ENCODE assay signal across 1 cellular context in the genomic region with DNA sequence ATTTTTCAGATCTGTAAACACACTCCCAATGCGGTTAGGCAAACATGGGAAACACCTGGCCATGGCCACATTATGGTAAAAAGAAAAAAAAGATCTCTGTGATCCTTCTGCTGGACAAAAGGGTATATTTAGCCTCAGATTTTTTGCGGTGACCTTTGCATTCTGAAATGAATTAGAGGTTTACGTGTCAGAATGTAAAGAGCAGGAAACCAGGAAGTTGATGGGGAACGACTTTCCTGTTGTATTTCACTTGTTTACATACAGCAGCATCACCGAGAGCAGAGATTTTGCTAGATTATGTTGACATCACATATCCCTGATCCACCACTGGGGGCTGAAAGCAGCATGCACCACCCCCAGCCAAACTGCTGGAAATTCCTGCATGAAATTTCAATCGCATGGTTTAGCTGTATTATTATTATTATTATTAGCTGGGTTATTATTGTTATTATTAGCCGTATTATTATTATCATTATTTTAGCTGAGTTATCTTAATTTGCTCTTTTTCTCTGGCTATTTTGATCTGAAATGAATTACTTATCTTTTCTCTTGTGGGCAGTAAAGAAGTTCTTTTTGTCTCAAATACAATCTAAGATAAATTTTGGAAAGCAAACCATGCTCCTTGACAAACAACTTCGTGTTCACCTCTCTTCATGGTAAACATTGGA.
TF ChIP-seq lines count a peak whose summit lies in the region.

No MANE protein-coding gene starts in this region.

TF ChIP-seq in HepG2, 621 proteins besides CTCF, POLR2A, EP300 and RAD21 (continued from another document and continues in another):
- TF ChIP-seq, protein P1, sequence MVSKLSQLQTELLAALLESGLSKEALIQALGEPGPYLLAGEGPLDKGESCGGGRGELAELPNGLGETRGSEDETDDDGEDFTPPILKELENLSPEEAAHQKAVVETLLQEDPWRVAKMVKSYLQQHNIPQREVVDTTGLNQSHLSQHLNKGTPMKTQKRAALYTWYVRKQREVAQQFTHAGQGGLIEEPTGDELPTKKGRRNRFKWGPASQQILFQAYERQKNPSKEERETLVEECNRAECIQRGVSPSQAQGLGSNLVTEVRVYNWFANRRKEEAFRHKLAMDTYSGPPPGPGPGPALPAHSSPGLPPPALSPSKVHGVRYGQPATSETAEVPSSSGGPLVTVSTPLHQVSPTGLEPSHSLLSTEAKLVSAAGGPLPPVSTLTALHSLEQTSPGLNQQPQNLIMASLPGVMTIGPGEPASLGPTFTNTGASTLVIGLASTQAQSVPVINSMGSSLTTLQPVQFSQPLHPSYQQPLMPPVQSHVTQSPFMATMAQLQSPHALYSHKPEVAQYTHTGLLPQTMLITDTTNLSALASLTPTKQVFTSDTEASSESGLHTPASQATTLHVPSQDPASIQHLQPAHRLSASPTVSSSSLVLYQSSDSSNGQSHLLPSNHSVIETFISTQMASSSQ (IDR thresholded peaks at IDR 0.05; ENCODE audit: low read depth), result peak; percentile 60; the same call in 1 of the 2 replicates
- TF ChIP-seq, protein P1 (CRISPR knock-in tag; IDR thresholded peaks at IDR 0.05; ENCODE audit: borderline replicate concordance), result no peak
- TF ChIP-seq, protein P2, sequence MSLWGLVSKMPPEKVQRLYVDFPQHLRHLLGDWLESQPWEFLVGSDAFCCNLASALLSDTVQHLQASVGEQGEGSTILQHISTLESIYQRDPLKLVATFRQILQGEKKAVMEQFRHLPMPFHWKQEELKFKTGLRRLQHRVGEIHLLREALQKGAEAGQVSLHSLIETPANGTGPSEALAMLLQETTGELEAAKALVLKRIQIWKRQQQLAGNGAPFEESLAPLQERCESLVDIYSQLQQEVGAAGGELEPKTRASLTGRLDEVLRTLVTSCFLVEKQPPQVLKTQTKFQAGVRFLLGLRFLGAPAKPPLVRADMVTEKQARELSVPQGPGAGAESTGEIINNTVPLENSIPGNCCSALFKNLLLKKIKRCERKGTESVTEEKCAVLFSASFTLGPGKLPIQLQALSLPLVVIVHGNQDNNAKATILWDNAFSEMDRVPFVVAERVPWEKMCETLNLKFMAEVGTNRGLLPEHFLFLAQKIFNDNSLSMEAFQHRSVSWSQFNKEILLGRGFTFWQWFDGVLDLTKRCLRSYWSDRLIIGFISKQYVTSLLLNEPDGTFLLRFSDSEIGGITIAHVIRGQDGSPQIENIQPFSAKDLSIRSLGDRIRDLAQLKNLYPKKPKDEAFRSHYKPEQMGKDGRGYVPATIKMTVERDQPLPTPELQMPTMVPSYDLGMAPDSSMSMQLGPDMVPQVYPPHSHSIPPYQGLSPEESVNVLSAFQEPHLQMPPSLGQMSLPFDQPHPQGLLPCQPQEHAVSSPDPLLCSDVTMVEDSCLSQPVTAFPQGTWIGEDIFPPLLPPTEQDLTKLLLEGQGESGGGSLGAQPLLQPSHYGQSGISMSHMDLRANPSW (CRISPR knock-in tag; IDR thresholded peaks at IDR 0.05; ENCODE audit: borderline replicate concordance), result peak; percentile 82
- TF ChIP-seq, protein P3, sequence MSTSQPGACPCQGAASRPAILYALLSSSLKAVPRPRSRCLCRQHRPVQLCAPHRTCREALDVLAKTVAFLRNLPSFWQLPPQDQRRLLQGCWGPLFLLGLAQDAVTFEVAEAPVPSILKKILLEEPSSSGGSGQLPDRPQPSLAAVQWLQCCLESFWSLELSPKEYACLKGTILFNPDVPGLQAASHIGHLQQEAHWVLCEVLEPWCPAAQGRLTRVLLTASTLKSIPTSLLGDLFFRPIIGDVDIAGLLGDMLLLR (CRISPR knock-in tag; IDR thresholded peaks at IDR 0.05), result no peak
- TF ChIP-seq HDAC2 (CRISPR knock-in tag; IDR thresholded peaks at IDR 0.05) (peak; percentile 74), ZNF552 (CRISPR knock-in tag; IDR thresholded peaks at IDR 0.05; ENCODE audit: borderline replicate concordance) (no peak), ZNF672 (CRISPR knock-in tag; IDR thresholded peaks at IDR 0.05) (no peak), ADNP (CRISPR knock-in tag; IDR thresholded peaks at IDR 0.05) (no peak), ZNF225 (CRISPR knock-in tag; IDR thresholded peaks at IDR 0.05) (no peak), ZNF773 (CRISPR knock-in tag; IDR thresholded peaks at IDR 0.05; ENCODE audit: borderline replicate concordance) (no peak), MTA3 (CRISPR knock-in tag; IDR thresholded peaks at IDR 0.05) (no peak), NCOA2 (CRISPR knock-in tag; IDR thresholded peaks at IDR 0.05) (0 out of 2 replicates have a peak, but pooled peaks have one; percentile 45), BCL6 (CRISPR knock-in tag; IDR thresholded peaks at IDR 0.05) (0 out of 2 replicates have a peak, but pooled peaks have one; percentile 37), ZMAT3 (CRISPR knock-in tag; conservative IDR thresholded peaks at IDR 0.05) (no peak), ZNF7 (CRISPR knock-in tag; IDR thresholded peaks at IDR 0.05) (no peak), ZNF543 (CRISPR knock-in tag; IDR thresholded peaks at IDR 0.05) (no peak), YEATS2 (CRISPR knock-in tag; IDR thresholded peaks at IDR 0.05; ENCODE audit: borderline replicate concordance) (no peak; the same call in 1 of the 2 replicates), ZNF614 (CRISPR knock-in tag; IDR thresholded peaks at IDR 0.05; ENCODE audit: borderline replicate concordance) (peak; percentile 91), NCOA1 (CRISPR knock-in tag; IDR thresholded peaks at IDR 0.05) (no peak), ZNF460 (CRISPR knock-in tag; IDR thresholded peaks at IDR 0.05; ENCODE audit: borderline replicate concordance) (no peak), HNF4A (CRISPR knock-in tag; IDR thresholded peaks at IDR 0.05) (peak; percentile 41), RORA (CRISPR knock-in tag; IDR thresholded peaks at IDR 0.05) (no peak), KLF13 (CRISPR knock-in tag; IDR thresholded peaks at IDR 0.05) (no peak), SP140L (CRISPR knock-in tag; IDR thresholded peaks at IDR 0.05; ENCODE audit: borderline replicate concordance) (0 out of 2 replicates have a peak, but pooled peaks have one; percentile 57), FOXK2 (IDR thresholded peaks at IDR 0.05) (peak; percentile 91), ZBTB7A (CRISPR knock-in tag; IDR thresholded peaks at IDR 0.05) (no peak), ZNF768 (CRISPR knock-in tag; IDR thresholded peaks at IDR 0.05) (no peak), GABPA (IDR thresholded peaks at IDR 0.05; ENCODE audit: low read depth, low read length) (no peak), GABPA (CRISPR knock-in tag; IDR thresholded peaks at IDR 0.05; ENCODE audit: low read depth) (peak; percentile 76), ARHGAP35 (CRISPR knock-in tag; IDR thresholded peaks at IDR 0.05; ENCODE audit: borderline replicate concordance) (no peak), ZNF331 (CRISPR knock-in tag; IDR thresholded peaks at IDR 0.05) (peak; percentile 45; the same call in 1 of the 2 replicates), ZNF121 (CRISPR knock-in tag; IDR thresholded peaks at IDR 0.05) (no peak), CEBPG (CRISPR knock-in tag; IDR thresholded peaks at IDR 0.05) (peak; percentile 69), SKI (IDR thresholded peaks at IDR 0.05; ENCODE audit: partially characterized antibody) (peak; percentile 16), ZMYM3 (CRISPR knock-in tag; IDR thresholded peaks at IDR 0.05) (peak; percentile 72), NFYC (CRISPR knock-in tag; IDR thresholded peaks at IDR 0.05) (peak; percentile 31; the same call in 1 of the 2 replicates), ZNF816 (CRISPR knock-in tag; IDR thresholded peaks at IDR 0.05; ENCODE audit: borderline replicate concordance) (peak; percentile 59; the same call in 1 of the 2 replicates), ZNF33A (CRISPR knock-in tag; IDR thresholded peaks at IDR 0.05; ENCODE audit: borderline replicate concordance) (no peak)
- TF ChIP-seq, protein P4, sequence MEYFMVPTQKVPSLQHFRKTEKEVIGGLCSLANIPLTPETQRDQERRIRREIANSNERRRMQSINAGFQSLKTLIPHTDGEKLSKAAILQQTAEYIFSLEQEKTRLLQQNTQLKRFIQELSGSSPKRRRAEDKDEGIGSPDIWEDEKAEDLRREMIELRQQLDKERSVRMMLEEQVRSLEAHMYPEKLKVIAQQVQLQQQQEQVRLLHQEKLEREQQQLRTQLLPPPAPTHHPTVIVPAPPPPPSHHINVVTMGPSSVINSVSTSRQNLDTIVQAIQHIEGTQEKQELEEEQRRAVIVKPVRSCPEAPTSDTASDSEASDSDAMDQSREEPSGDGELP (IDR thresholded peaks at IDR 0.05; ENCODE audit: borderline replicate concordance, low read depth), result peak; percentile 70; the same call in 1 of the 2 replicates
- TF ChIP-seq, protein P5, sequence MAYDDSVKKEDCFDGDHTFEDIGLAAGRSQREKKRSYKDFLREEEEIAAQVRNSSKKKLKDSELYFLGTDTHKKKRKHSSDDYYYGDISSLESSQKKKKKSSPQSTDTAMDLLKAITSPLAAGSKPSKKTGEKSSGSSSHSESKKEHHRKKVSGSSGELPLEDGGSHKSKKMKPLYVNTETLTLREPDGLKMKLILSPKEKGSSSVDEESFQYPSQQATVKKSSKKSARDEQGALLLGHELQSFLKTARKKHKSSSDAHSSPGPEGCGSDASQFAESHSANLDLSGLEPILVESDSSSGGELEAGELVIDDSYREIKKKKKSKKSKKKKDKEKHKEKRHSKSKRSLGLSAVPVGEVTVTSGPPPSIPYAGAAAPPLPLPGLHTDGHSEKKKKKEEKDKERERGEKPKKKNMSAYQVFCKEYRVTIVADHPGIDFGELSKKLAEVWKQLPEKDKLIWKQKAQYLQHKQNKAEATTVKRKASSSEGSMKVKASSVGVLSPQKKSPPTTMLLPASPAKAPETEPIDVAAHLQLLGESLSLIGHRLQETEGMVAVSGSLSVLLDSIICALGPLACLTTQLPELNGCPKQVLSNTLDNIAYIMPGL (CRISPR knock-in tag; IDR thresholded peaks at IDR 0.05; ENCODE audit: borderline replicate concordance in 1 of 2, low read depth in 1 of 2), result peak in 1 of 2 experiments; percentile 56; a peak in 1 of 4 replicates
- TF ChIP-seq, protein P6, sequence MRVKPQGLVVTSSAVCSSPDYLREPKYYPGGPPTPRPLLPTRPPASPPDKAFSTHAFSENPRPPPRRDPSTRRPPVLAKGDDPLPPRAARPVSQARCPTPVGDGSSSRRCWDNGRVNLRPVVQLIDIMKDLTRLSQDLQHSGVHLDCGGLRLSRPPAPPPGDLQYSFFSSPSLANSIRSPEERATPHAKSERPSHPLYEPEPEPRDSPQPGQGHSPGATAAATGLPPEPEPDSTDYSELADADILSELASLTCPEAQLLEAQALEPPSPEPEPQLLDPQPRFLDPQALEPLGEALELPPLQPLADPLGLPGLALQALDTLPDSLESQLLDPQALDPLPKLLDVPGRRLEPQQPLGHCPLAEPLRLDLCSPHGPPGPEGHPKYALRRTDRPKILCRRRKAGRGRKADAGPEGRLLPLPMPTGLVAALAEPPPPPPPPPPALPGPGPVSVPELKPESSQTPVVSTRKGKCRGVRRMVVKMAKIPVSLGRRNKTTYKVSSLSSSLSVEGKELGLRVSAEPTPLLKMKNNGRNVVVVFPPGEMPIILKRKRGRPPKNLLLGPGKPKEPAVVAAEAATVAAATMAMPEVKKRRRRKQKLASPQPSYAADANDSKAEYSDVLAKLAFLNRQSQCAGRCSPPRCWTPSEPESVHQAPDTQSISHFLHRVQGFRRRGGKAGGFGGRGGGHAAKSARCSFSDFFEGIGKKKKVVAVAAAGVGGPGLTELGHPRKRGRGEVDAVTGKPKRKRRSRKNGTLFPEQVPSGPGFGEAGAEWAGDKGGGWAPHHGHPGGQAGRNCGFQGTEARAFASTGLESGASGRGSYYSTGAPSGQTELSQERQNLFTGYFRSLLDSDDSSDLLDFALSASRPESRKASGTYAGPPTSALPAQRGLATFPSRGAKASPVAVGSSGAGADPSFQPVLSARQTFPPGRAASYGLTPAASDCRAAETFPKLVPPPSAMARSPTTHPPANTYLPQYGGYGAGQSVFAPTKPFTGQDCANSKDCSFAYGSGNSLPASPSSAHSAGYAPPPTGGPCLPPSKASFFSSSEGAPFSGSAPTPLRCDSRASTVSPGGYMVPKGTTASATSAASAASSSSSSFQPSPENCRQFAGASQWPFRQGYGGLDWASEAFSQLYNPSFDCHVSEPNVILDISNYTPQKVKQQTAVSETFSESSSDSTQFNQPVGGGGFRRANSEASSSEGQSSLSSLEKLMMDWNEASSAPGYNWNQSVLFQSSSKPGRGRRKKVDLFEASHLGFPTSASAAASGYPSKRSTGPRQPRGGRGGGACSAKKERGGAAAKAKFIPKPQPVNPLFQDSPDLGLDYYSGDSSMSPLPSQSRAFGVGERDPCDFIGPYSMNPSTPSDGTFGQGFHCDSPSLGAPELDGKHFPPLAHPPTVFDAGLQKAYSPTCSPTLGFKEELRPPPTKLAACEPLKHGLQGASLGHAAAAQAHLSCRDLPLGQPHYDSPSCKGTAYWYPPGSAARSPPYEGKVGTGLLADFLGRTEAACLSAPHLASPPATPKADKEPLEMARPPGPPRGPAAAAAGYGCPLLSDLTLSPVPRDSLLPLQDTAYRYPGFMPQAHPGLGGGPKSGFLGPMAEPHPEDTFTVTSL (CRISPR knock-in tag; IDR thresholded peaks at IDR 0.05; ENCODE audit: borderline replicate concordance), result peak; percentile 83
- TF ChIP-seq, protein P7, sequence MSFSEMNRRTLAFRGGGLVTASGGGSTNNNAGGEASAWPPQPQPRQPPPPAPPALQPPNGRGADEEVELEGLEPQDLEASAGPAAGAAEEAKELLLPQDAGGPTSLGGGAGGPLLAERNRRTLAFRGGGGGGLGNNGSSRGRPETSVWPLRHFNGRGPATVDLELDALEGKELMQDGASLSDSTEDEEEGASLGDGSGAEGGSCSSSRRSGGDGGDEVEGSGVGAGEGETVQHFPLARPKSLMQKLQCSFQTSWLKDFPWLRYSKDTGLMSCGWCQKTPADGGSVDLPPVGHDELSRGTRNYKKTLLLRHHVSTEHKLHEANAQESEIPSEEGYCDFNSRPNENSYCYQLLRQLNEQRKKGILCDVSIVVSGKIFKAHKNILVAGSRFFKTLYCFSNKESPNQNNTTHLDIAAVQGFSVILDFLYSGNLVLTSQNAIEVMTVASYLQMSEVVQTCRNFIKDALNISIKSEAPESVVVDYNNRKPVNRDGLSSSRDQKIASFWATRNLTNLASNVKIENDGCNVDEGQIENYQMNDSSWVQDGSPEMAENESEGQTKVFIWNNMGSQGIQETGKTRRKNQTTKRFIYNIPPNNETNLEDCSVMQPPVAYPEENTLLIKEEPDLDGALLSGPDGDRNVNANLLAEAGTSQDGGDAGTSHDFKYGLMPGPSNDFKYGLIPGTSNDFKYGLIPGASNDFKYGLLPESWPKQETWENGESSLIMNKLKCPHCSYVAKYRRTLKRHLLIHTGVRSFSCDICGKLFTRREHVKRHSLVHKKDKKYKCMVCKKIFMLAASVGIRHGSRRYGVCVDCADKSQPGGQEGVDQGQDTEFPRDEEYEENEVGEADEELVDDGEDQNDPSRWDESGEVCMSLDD (CRISPR knock-in tag; IDR thresholded peaks at IDR 0.05; ENCODE audit: borderline replicate concordance), result no peak
